8 cellular contexts compared by ENCODE assay signal in the genomic region with DNA sequence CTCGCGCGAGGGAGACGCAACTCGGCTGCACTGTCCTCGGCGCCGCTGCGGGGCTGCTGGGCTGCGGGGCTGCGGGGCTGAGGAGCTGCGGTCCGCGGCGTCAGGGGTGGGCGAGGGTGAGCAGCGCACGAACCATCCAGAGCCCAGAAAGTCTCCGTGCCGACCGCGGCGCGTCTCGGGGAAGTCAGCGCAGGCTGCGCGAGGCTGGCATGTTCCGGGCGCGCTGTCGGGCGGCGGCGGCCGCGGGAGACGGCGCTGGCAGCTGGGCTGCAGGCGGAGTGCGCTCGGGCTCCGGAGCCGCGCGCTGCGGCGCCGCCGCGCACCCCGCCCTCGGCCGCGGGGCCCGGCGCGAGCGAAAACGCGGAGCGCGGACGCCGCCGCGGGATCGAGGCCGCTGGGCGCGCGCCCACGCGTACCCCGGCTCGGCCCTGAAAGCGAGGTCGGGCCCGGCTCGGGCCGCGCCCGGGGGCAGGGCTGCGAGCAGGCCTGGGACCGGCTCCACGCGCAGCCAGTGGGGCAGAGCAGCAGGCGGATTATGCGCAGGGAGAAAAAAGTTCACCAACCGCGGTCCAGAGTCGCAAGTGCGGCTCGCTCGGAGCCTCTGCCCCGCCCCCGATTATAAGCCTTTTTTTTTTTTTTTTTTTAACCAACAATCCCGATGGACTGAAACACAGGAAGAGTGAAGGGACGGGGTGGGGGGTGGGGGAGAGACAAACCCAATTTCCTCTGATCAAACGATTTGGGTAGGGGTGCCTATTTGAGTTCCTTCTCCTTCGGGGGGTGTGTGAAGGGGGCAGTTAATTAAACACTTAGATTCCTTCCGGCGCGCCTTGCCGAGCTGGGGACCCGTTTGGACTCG. TPM values are rescaled to one million over a fixed set of nuclear protein-coding genes. Genes with fewer than 3 reads are reported as not detected.
DNase-seq lines count a peak whose midpoint lies in the region; ATAC-seq and TF ChIP-seq lines count a peak whose summit lies in the region.

TSS of gene PRICKLE1 (minus strand) at position 282 of the 859 bp plus-strand sequence. CDS start 117,230 bp downstream, outside the sequence.

- peak within 1 kb of the TSS; percentile 99 for H3K4me3 ChIP-seq in left ventricle myocardium inferior

- H3K9me3 ChIP-seq in left ventricle myocardium inferior (replicated peaks) = no peaks in the 10 kb centered on the region

- peaks cover 76% of the 10 kb centered on the region for H3K27me3 Mint-ChIP-seq in activated naive CD8-positive, alpha-beta T cell treated with anti-CD3 and anti-CD28 coated beads, Interleukin-2, amount 10 ng/mL, durations not matched to agents 7 days and 5 days
- no peaks in the 10 kb centered on the region for H3K27me3 Mint-ChIP-seq in progenitor cell of endocrine pancreas

- no peaks in the 10 kb centered on the region for H3K36me3 Mint-ChIP-seq in activated naive CD8-positive, alpha-beta T cell treated with anti-CD3 and anti-CD28 coated beads, Interleukin-2, amount 10 ng/mL, durations not matched to agents 7 days and 5 days
- peaks cover 1% of the 10 kb centered on the region for H3K36me3 Mint-ChIP-seq in progenitor cell of endocrine pancreas (ENCODE audit: insufficient read depth)

- H3K9me3 Mint-ChIP-seq in activated naive CD8-positive, alpha-beta T cell treated with anti-CD3 and anti-CD28 coated beads, Interleukin-2, amount 10 ng/mL, durations not matched to agents 7 days and 5 days = no peaks in the 10 kb centered on the region
- H3K9me3 Mint-ChIP-seq in progenitor cell of endocrine pancreas (ENCODE audit: low read depth) = no peaks in the 10 kb centered on the region

- peaks cover 12% of the 10 kb centered on the region for H3K4me1 Mint-ChIP-seq in activated naive CD8-positive, alpha-beta T cell treated with anti-CD3 and anti-CD28 coated beads, Interleukin-2, amount 10 ng/mL, durations not matched to agents 7 days and 5 days
- peaks cover 36% of the 10 kb centered on the region for H3K4me1 Mint-ChIP-seq in progenitor cell of endocrine pancreas (ENCODE audit: low read depth)

- peak; percentile 63 for DNase-seq in activated CD8-positive, alpha-beta memory T cell treated with anti-CD3 and anti-CD28 coated beads for 24 hours
- DNase-seq in activated CD8-positive, alpha-beta memory T cell treated with anti-CD3 and anti-CD28 coated beads, Interleukin-2, amount 50 U/mL, for 4 hours = no peak
- DNase-seq in NCI-H2171 (lab: John Stamatoyannopoulos, UW) (peak; percentile 62), left ventricle myocardium inferior (peak; percentile 40), progenitor cell of endocrine pancreas (ENCODE audit: low spot score, unreplicated experiment) (peak; percentile 40), NCI-H1092 treated with DMSO at 0.1 percent for 48 hours (lab: John Stamatoyannopoulos, UW) (no peak)
- DNase-seq in activated naive CD8-positive, alpha-beta T cell treated with anti-CD3 and anti-CD28 coated beads, Interleukin-2, amount 10 ng/mL, durations not matched to agents 7 days and 5 days = peak; percentile 60

- H3K4me1 ChIP-seq in left ventricle myocardium inferior = peaks cover 58% of the 10 kb centered on the region

- peak within 1 kb of the TSS; percentile 62 for H3K4me3 Mint-ChIP-seq in activated naive CD8-positive, alpha-beta T cell treated with anti-CD3 and anti-CD28 coated beads, Interleukin-2, amount 10 ng/mL, durations not matched to agents 7 days and 5 days
- H3K4me3 Mint-ChIP-seq in progenitor cell of endocrine pancreas (ENCODE audit: low read depth) = peak within 1 kb of the TSS; percentile 88

- no peak within 1 kb of the TSS for H3K27ac Mint-ChIP-seq in activated naive CD8-positive, alpha-beta T cell treated with anti-CD3 and anti-CD28 coated beads, Interleukin-2, amount 10 ng/mL, durations not matched to agents 7 days and 5 days
- peak within 1 kb of the TSS; percentile 94 for H3K27ac Mint-ChIP-seq in progenitor cell of endocrine pancreas

- TF ChIP-seq CTCF in left ventricle myocardium inferior (IDR thresholded peaks at IDR 0.05; ENCODE audit: borderline replicate concordance) = no peak
- no peak for TF ChIP-seq CTCF in progenitor cell of endocrine pancreas (IDR thresholded peaks at IDR 0.05; ENCODE audit: unreplicated experiment)

- ATAC-seq in HG02678 (IDR thresholded peaks at IDR 0.05; ENCODE audit: unreplicated experiment) = peak; percentile 84
- peak; percentile 76 for ATAC-seq in activated naive CD8-positive, alpha-beta T cell treated with anti-CD3 and anti-CD28 coated beads, Interleukin-2, amount 10 ng/mL, durations not matched to agents 7 days and 5 days (ENCODE audit: low read depth)

- peak within 1 kb of the TSS; percentile 85 for H3K27ac ChIP-seq in left ventricle myocardium inferior (replicated peaks)

- intact Hi-C loops in left ventricle myocardium inferior (cut with micrococcal nuclease) = loop anchor here (10.0 kb wide), 2 partner anchors 195 to 745 kb away; no protein-coding TSS in a partner anchor

- no peaks in the 10 kb centered on the region for H3K36me3 ChIP-seq in left ventricle myocardium inferior

- POLR2A ChIA-PET in activated naive CD8-positive, alpha-beta T cell treated with anti-CD3 and anti-CD28 coated beads, Interleukin-2, amount 10 ng/mL, durations not matched to agents 7 days and 5 days (lab: Charles Lee) = no interaction called here

- H3K27me3 ChIP-seq in left ventricle myocardium inferior (ENCODE audit: low read depth) = no peaks in the 10 kb centered on the region

RNA-seq across cellular contexts. Expression of gene PRICKLE1, which starts in this region (rescaled TPM):
- total RNA-seq in activated naive CD8-positive, alpha-beta T cell treated with anti-CD3 and anti-CD28 coated beads, Interleukin-2, amount 10 ng/mL, durations not matched to agents 7 days and 5 days = under 1 TPM; 0.45 to 0.89 TPM
- total RNA-seq in left ventricle myocardium inferior (20.9 TPM), progenitor cell of endocrine pancreas (43.2 and 53.5 TPM in 2 replicates)

Comparison
In these comparisons a context has a peak if more than half of its experiments do, and no peak if none do; other contexts are left out.
1. RNA of gene PRICKLE1 (total RNA-seq): 43.2 to 53.5 TPM in progenitor cell of endocrine pancreas and 20.9 TPM in left ventricle myocardium inferior (single experiment); 0.45 to 0.89 TPM in activated naive CD8-positive, alpha-beta T cell treated with anti-CD3 and anti-CD28 coated beads, Interleukin-2, amount 10 ng/mL, durations not matched to agents 7 days and 5 days; every median in the first group is over 10 times any median in the second.
2. DNase-seq: peak in activated CD8-positive, alpha-beta memory T cell treated with anti-CD3 and anti-CD28 coated beads for 24 hours (single experiment), NCI-H2171 (single experiment), left ventricle myocardium inferior (single experiment) and progenitor cell of endocrine pancreas (single experiment); none in activated CD8-positive, alpha-beta memory T cell treated with anti-CD3 and anti-CD28 coated beads, Interleukin-2, amount 50 U/mL, for 4 hours (single experiment) and NCI-H1092 treated with DMSO at 0.1 percent for 48 hours (single experiment).
3. Peak in DNase-seq and ATAC-seq in activated naive CD8-positive, alpha-beta T cell treated with anti-CD3 and anti-CD28 coated beads, Interleukin-2, amount 10 ng/mL, durations not matched to agents 7 days and 5 days; RNA of the gene not detected or under 1 TPM.